In the genomic region with DNA sequence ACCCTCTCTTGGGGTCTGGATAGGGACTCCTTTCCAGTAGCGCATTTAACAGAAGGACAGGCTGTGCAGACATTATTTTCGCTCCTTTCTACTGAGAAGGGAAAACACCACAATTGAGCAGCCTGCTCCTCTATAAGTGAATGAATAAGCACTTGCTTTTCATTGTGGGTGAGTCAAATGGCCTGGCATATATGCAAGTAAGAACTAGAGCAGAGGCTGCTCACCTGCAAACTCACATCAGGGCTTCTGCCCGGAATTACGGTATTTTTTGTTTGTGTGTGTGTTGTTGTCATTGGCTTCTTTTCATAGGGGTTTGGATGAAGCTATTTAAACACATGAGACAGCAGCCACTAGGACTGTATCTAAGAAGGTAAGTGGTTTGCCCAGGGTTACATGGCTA, we compare ENCODE assay signal across 21 cellular contexts.
DNase-seq lines count a peak whose midpoint lies in the region; ATAC-seq and TF ChIP-seq lines count a peak whose summit lies in the region.
"Had no signal": no experiment of that assay in that cellular context is flagged by ENCODE, and none has a peak within 500 bp of the region (broad histone marks: within the 10 kb centered on the region; RNA-seq: fewer than 3 reads in every experiment).

No MANE protein-coding gene starts in this region.

- 98 to 100% methylated on average over 4 of the region's 4 CpGs for WGBS in GM23248 (ENCODE audit: low coverage in 1 of 2, low lambda C conversion rate in 2 of 2, missing lambda C conversion rate in 2 of 2), 2 experiments

- POLR2A ChIA-PET in PC-3 (lab: Charles Lee; ENCODE audit: unreplicated experiment) = interaction anchor here (1.2 kb wide), 1 partner anchor 28 kb away, joined by 3 read pairs; no protein-coding TSS in a partner anchor
- POLR2A ChIA-PET in GM10248 (lab: Yijun Ruan, JAX) = no interaction called here

- H3K4me3 ChIP-seq in GM23248 (no peak overlapping the region), PC-3 (ENCODE audit: low read length) (peak overlapping the region; percentile 4; the same call in 1 of the 2 replicates), epithelial cell of esophagus (ENCODE audit: low read length) (peak overlapping the region; percentile 33), parathyroid adenoma (ENCODE audit: low read depth, low read length) (no peak overlapping the region)
- H3K4me3 ChIP-seq: dorsolateral prefrontal cortex, esophagus muscularis mucosa, testis had no signal

- H3K27me3 ChIP-seq in GM23248 (replicated peaks; ENCODE audit: insufficient read depth) (no peaks in the 10 kb centered on the region), PC-3 (ENCODE audit: low read length) (no peaks in the 10 kb centered on the region), parathyroid adenoma (ENCODE audit: control insufficient read depth, insufficient read depth, low read length) (no peaks in the 10 kb centered on the region)
- H3K27me3 ChIP-seq: esophagus muscularis mucosa, neutrophil, testis had no signal

- H3K9ac ChIP-seq in GM23248 (no peak overlapping the region), PC-3 (ENCODE audit: low read length) (no peak overlapping the region), parathyroid adenoma (no peak overlapping the region)

- no peaks in the 10 kb centered on the region for H3K79me2 ChIP-seq in GM23248 (ENCODE audit: insufficient read depth)
- H3K79me2 ChIP-seq in PC-3 (ENCODE audit: low read length) = no peaks in the 10 kb centered on the region
- no peaks in the 10 kb centered on the region for H3K79me2 ChIP-seq in parathyroid adenoma

- H3K4me2 ChIP-seq in GM23248 (ENCODE audit: unreplicated experiment) (no peak overlapping the region), PC-3 (ENCODE audit: low read length) (peak overlapping the region; percentile 68), parathyroid adenoma (ENCODE audit: low read length) (no peak overlapping the region)

- H4K20me1 ChIP-seq in GM23248 (ENCODE audit: insufficient read depth) (no peaks in the 10 kb centered on the region), PC-3 (ENCODE audit: low read length) (no peaks in the 10 kb centered on the region)

- no peaks in the 10 kb centered on the region for H3K9me3 ChIP-seq in GM23248 (ENCODE audit: low read depth)
- no peaks in the 10 kb centered on the region for H3K9me3 ChIP-seq in PC-3 (ENCODE audit: low read length)
- no peaks in the 10 kb centered on the region for H3K9me3 ChIP-seq in parathyroid adenoma (ENCODE audit: control insufficient read depth, low read length)
- H3K9me3 ChIP-seq: esophagus muscularis mucosa, neutrophil, testis had no signal

- peak; percentile 69 for ATAC-seq in PC-3
- ATAC-seq in HG03175 (IDR thresholded peaks at IDR 0.05; ENCODE audit: unreplicated experiment) = no peak
- ATAC-seq: activated CD8-positive, alpha-beta memory T cell treated with anti-CD3 and anti-CD28 coated beads, Interleukin-2, amount 10 ng/mL, durations not matched to agents 7 days and 5 days; CD8-positive, alpha-beta T cell; left ventricle myocardium superior; right cardiac atrium had no signal

- H3K4me1 ChIP-seq in GM23248 (ENCODE audit: insufficient read depth) (peaks cover 13% of the 10 kb centered on the region), PC-3 (ENCODE audit: insufficient read depth, low read length) (peaks cover 57% of the 10 kb centered on the region), parathyroid adenoma (peaks cover 24% of the 10 kb centered on the region)
- H3K4me1 ChIP-seq: esophagus muscularis mucosa, testis had no signal

- CTCF ChIA-PET in PC-3 (lab: Charles Lee) = interaction anchor here (0.7 kb wide), 1 partner anchor 16 kb away, joined by 4 read pairs; no protein-coding TSS in a partner anchor
- CTCF ChIA-PET in GM10248 (lab: Yijun Ruan, JAX) = interaction anchor here (1.4 kb wide), 1 partner anchor 12 kb away, joined by 3 read pairs; no protein-coding TSS in a partner anchor

- H3K27ac ChIP-seq in GM23248 (no peak overlapping the region), PC-3 (ENCODE audit: low read length) (peak overlapping the region; percentile 65), parathyroid adenoma (peak overlapping the region; percentile 75)
- H3K27ac ChIP-seq: dorsolateral prefrontal cortex, esophagus muscularis mucosa, neutrophil, testis had no signal

- no TSS peak for BruUV-seq in PC-3 (replicated peaks; lab: Mats Ljungman, UMichigan)

- H3K9me2 ChIP-seq in GM23248 (ENCODE audit: insufficient read depth) (no peaks in the 10 kb centered on the region), PC-3 (replicated peaks; ENCODE audit: low read length) (no peaks in the 10 kb centered on the region)

- intact Hi-C loops in PC-3 (cut with micrococcal nuclease) = no loop called here

- H3F3A ChIP-seq in GM23248 (ENCODE audit: insufficient read depth) (peaks cover 5% of the 10 kb centered on the region), PC-3 (ENCODE audit: low read length, unreplicated experiment) (peaks cover 15% of the 10 kb centered on the region)

- in situ Hi-C loops in GM23248 (cut with MboI) = no loop called here

- H2AFZ ChIP-seq in GM23248 = peak overlapping the region; percentile 23; the same call in 1 of the 2 replicates
- peak overlapping the region; percentile 29 for H2AFZ ChIP-seq in PC-3 (ENCODE audit: low read length)
- no peak overlapping the region for H2AFZ ChIP-seq in parathyroid adenoma

- H3K36me3 ChIP-seq in GM23248 (ENCODE audit: low read depth) (no peaks in the 10 kb centered on the region), PC-3 (ENCODE audit: low read depth, low read length) (no peaks in the 10 kb centered on the region), parathyroid adenoma (ENCODE audit: control insufficient read depth, insufficient read depth, low read length) (no peaks in the 10 kb centered on the region)
- H3K36me3 ChIP-seq: esophagus muscularis mucosa, neutrophil had no signal

- TF ChIP-seq CTCF in PC-3 (conservative IDR thresholded peaks at IDR 0.05; ENCODE audit: low read depth, low read length) (no peak), epithelial cell of esophagus (IDR thresholded peaks at IDR 0.05; ENCODE audit: insufficient read depth, low read depth, low read length, missing control alignments) (no peak), parathyroid adenoma (IDR thresholded peaks at IDR 0.05) (no peak), GM10248 (IDR thresholded peaks at IDR 0.05; ENCODE audit: control extremely low read depth, extremely low read depth, low read depth, missing control alignments) (no peak)

- DNase-seq in GM23248 = no peak
- peak; percentile 84 for DNase-seq in PC-3
- peak; percentile 91 for DNase-seq in epithelial cell of esophagus (ENCODE audit: low read depth)
- DNase-seq in NOMO-1 treated with DMSO at 0.1 percent for 48 hours (lab: John Stamatoyannopoulos, UW; ENCODE audit: unreplicated experiment) = no peak
- DNase-seq in GM10248 (ENCODE audit: extremely low spot score) = no peak
- no peak for DNase-seq in retina
- DNase-seq: activated CD4-positive, alpha-beta T cell treated with anti-CD3 and anti-CD28 coated beads for 4 hours; activated CD8-positive, alpha-beta memory T cell treated with anti-CD3 and anti-CD28 coated beads, Interleukin-2, amount 10 ng/mL, durations not matched to agents 7 days and 5 days; activated naive CD8-positive, alpha-beta T cell treated with anti-CD3 and anti-CD28 coated beads, Interleukin-2, amount 10 ng/mL, durations not matched to agents 7 days and 5 days; CD8-positive, alpha-beta T cell; DMS53; dorsolateral prefrontal cortex; left ventricle myocardium superior; NCI-H1105; NCI-H2227 treated with DMSO at 0.1 percent for 48 hours; right cardiac atrium; testis had no signal

Comparison
In these comparisons a context has a peak if more than half of its experiments do, and no peak if none do; other contexts are left out.
1. DNase-seq: peak in PC-3 (single experiment) and epithelial cell of esophagus (single experiment); none in GM23248 (single experiment), NOMO-1 treated with DMSO at 0.1 percent for 48 hours (single experiment), GM10248 (single experiment) and retina (single experiment).
2. H3K4me3 ChIP-seq: peak in PC-3 (single experiment) and epithelial cell of esophagus (single experiment); none in GM23248 (single experiment) and parathyroid adenoma (single experiment).